Comparison of ENCODE assay signal across 8 cellular contexts in genomic region chr6:160102956-160103824, GRCh38. TPM values are rescaled to one million over a fixed set of nuclear protein-coding genes. Genes with fewer than 3 reads are reported as not detected.
A peak's percentile ranks its signal among the peaks of the same experiment; 100 is the strongest.
DNase-seq lines count a peak whose midpoint lies in the region; ATAC-seq and TF ChIP-seq lines count a peak whose summit lies in the region.

No MANE protein-coding gene starts in this region.

- WGBS in transverse colon (ENCODE audit: low coverage in 1 of 2), 2 donors = 80 to 88% methylated on average over 6 to 14 of the region's 14 CpGs

- DNase-seq in HCT116 (ENCODE audit: low read depth, low spot score) = peak; percentile 46
- peak; percentile 22 for DNase-seq in fibroblast of villous mesenchyme (ENCODE audit: low read depth)
- DNase-seq in transverse colon = peak; percentile 31
- no peak for DNase-seq in epidermal melanocyte (ENCODE audit: insufficient read length, low spot score)

- H3K4me3 ChIP-seq in DOHH2 (ENCODE audit: low read length) = no peak overlapping the region
- no peak overlapping the region for H3K4me3 ChIP-seq in HCT116 (replicated peaks in 1 of 2; ENCODE audit: low read depth in 1 of 2, low read length in 2 of 2)
- H3K4me3 ChIP-seq in fibroblast of villous mesenchyme (ENCODE audit: low read depth, low read length) = no peak overlapping the region
- no peak overlapping the region for H3K4me3 ChIP-seq in transverse colon

- in situ Hi-C loops in transverse colon (cut with MboI; ENCODE audit: low pct_ligation_motif_present in 1 of 4, low pct_unique_long_range_greater_than_20kb in 1 of 4, low sequenced_read_pairs in 3 of 4) = no loop called here

- H3K9ac ChIP-seq in HCT116 (ENCODE audit: low read length) = no peak overlapping the region

- H3K4me1 ChIP-seq in DOHH2 (ENCODE audit: control insufficient read depth, low read length) = no peaks in the 10 kb centered on the region
- H3K4me1 ChIP-seq in HCT116 (ENCODE audit: control insufficient read depth in 1 of 2, insufficient read depth in 2 of 2, low read length in 2 of 2) = no peaks in the 10 kb centered on the region
- H3K4me1 ChIP-seq in transverse colon = peaks cover 0 to 11% (median 0%) of the 10 kb centered on the region in 4 donors

- H3F3A ChIP-seq in DOHH2 (ENCODE audit: control insufficient read depth, insufficient read depth) = no peaks in the 10 kb centered on the region

- CTCF ChIA-PET in HCT116 (lab: Charles Lee) = interaction anchor here (1.0 kb wide), 1 partner anchor 240 kb away, joined by 6 read pairs; no protein-coding TSS in a partner anchor

- ATAC-seq in HCT116 = peak; percentile 86
- ATAC-seq in SK-N-SH treated with all-trans-retinoic acid at 6 μM for 48 hours = peak; percentile 83
- ATAC-seq in HG03439 (IDR thresholded peaks at IDR 0.05; ENCODE audit: unreplicated experiment) = no peak
- ATAC-seq in HG03460 (IDR thresholded peaks at IDR 0.05; ENCODE audit: unreplicated experiment) = no peak

- H3K9me3 ChIP-seq in DOHH2 (ENCODE audit: control insufficient read depth, insufficient read depth, low read length) (no peaks in the 10 kb centered on the region), HCT116 (ENCODE audit: control insufficient read depth in 1 of 2, insufficient read depth in 1 of 2, low read depth in 1 of 2, low read length in 2 of 2) (no peaks in the 10 kb centered on the region), transverse colon (no peaks in the 10 kb centered on the region)

- POLR2A ChIA-PET in HCT116 (lab: Charles Lee) = no interaction called here

- no peak for TF ChIP-seq EP300 in transverse colon (IDR thresholded peaks at IDR 0.05; ENCODE audit: low read depth)

- no peak overlapping the region for H3K27ac ChIP-seq in DOHH2 (ENCODE audit: low read depth, low read length)
- no peak overlapping the region for H3K27ac ChIP-seq in HCT116 (ENCODE audit: low read depth, low read length)
- H3K27ac ChIP-seq in transverse colon = no peak overlapping the region

- intact Hi-C loops in HCT116 (cut with micrococcal nuclease) = loop anchor here (1.0 kb wide), 2 partner anchors 240 to 412 kb away; no protein-coding TSS in a partner anchor
- intact Hi-C loops in transverse colon (cut with DNase I; ENCODE audit: low total_unique reads) = no loop called here

- H3K79me2 ChIP-seq in DOHH2 (ENCODE audit: control insufficient read depth, low read length) (no peaks in the 10 kb centered on the region), HCT116 (ENCODE audit: insufficient read depth, low read length) (no peaks in the 10 kb centered on the region)

- H3K4me2 ChIP-seq in DOHH2 (ENCODE audit: low read length) (no peak overlapping the region), HCT116 (ENCODE audit: low read length) (no peak overlapping the region)

- H2AFZ ChIP-seq in HCT116 (ENCODE audit: low read depth, low read length, poor library complexity, severe bottlenecking) = no peak overlapping the region

- RAD21 ChIA-PET in HCT116 (lab: Charles Lee; ENCODE audit: low non-redundant PET in 1 of 2, low total read pairs in 2 of 2, uncharacterized antibody in 2 of 2, unreplicated experiment in 2 of 2) = no interaction called here

- peak; percentile 49 for TF ChIP-seq RAD21 in HCT116 (IDR thresholded peaks at IDR 0.05; ENCODE audit: low read depth)

- no peaks in the 10 kb centered on the region for H3K27me3 ChIP-seq in DOHH2 (ENCODE audit: control insufficient read depth, low read length)
- no peaks in the 10 kb centered on the region for H3K27me3 ChIP-seq in HCT116 (ENCODE audit: insufficient read depth, low read length)
- H3K27me3 ChIP-seq in transverse colon = no peaks in the 10 kb centered on the region

- TF ChIP-seq CTCF in DOHH2 (IDR thresholded peaks at IDR 0.05; ENCODE audit: low read depth, low read length, poor library complexity, severe bottlenecking) (peak; percentile 51), HCT116 (IDR thresholded peaks at IDR 0.05 in 2 of 3, conservative IDR thresholded peaks at IDR 0.05 in 1 of 3; ENCODE audit: borderline replicate concordance in 1 of 3, insufficient read depth in 1 of 3, low read depth in 2 of 3, low read length in 2 of 3) (peak; percentile 33 to 62 (median 60); a peak in 5 of 6 replicates), fibroblast of villous mesenchyme (IDR thresholded peaks at IDR 0.05; ENCODE audit: insufficient read depth, low read depth, low read length) (peak; percentile 38), transverse colon (IDR thresholded peaks at IDR 0.05) (peak; percentile 15 to 38 (median 27))

- TF ChIP-seq POLR2A in HCT116 (IDR thresholded peaks at IDR 0.05; ENCODE audit: borderline replicate concordance, extremely low read depth, insufficient read depth, insufficient read length) (no peak), transverse colon (IDR thresholded peaks at IDR 0.05) (no peak)

- H3K36me3 ChIP-seq in DOHH2 (ENCODE audit: control insufficient read depth, low read length) (peaks cover 15% of the 10 kb centered on the region), HCT116 (ENCODE audit: control insufficient read depth in 1 of 2, insufficient read depth in 2 of 2, low read length in 2 of 2) (peaks cover 0 to 15% of the 10 kb centered on the region in 2 experiments; a peak in 2 of 4 replicates), transverse colon (peaks cover 0 to 29% (median 13%) of the 10 kb centered on the region in 4 donors)

- H4K20me1 ChIP-seq in DOHH2 (ENCODE audit: control insufficient read depth, insufficient read depth, low read depth, low read length) (no peaks in the 10 kb centered on the region), HCT116 (ENCODE audit: insufficient read depth) (no peaks in the 10 kb centered on the region)

- H3K9me2 ChIP-seq in DOHH2 (replicated peaks; ENCODE audit: control insufficient read depth, low read length) = no peaks in the 10 kb centered on the region
- no peaks in the 10 kb centered on the region for H3K9me2 ChIP-seq in HCT116 (ENCODE audit: insufficient read depth)

- BruUV-seq in HCT116 (replicated peaks; lab: Mats Ljungman, UMichigan) = no TSS peak

TF ChIP-seq in HCT116, 20 proteins besides CTCF, POLR2A, EP300 and RAD21:
- TF ChIP-seq SP1 (IDR thresholded peaks at IDR 0.05; ENCODE audit: low read depth) (no peak), ZFX (IDR thresholded peaks at IDR 0.05) (no peak), POLR2AphosphoS5 (IDR thresholded peaks at IDR 0.05; ENCODE audit: low read depth, low read length) (no peak), ZBTB33 (IDR thresholded peaks at IDR 0.05; ENCODE audit: extremely low read depth, insufficient replicate concordance, low read length) (no peak), MAX (IDR thresholded peaks at IDR 0.05) (no peak)
TF ChIP-seq in HCT116: peak in this region for 0.

TF ChIP-seq in SK-N-SH treated with all-trans-retinoic acid at 6 μM for 48 hours, 23 proteins besides CTCF, POLR2A, EP300 and RAD21 (continues in another document):
- TF ChIP-seq ARNTL (CRISPR knock-in tag; IDR thresholded peaks at IDR 0.05; ENCODE audit: borderline replicate concordance, low read depth) (no peak), TCF4 (CRISPR knock-in tag; IDR thresholded peaks at IDR 0.05; ENCODE audit: borderline replicate concordance) (no peak), GLIS3 (CRISPR knock-in tag; IDR thresholded peaks at IDR 0.05) (no peak), TOX (CRISPR knock-in tag; IDR thresholded peaks at IDR 0.05; ENCODE audit: borderline replicate concordance) (no peak), BACH2 (CRISPR knock-in tag; IDR thresholded peaks at IDR 0.05; ENCODE audit: borderline replicate concordance) (no peak), OSR1 (CRISPR knock-in tag; IDR thresholded peaks at IDR 0.05) (no peak), TSHZ2 (CRISPR knock-in tag; IDR thresholded peaks at IDR 0.05) (no peak), POU6F1 (CRISPR knock-in tag; IDR thresholded peaks at IDR 0.05; ENCODE audit: borderline replicate concordance, low read depth) (no peak), ISL1 (CRISPR knock-in tag; IDR thresholded peaks at IDR 0.05) (no peak), ZNF8 (CRISPR knock-in tag; IDR thresholded peaks at IDR 0.05) (no peak), ZFP30 (CRISPR knock-in tag; IDR thresholded peaks at IDR 0.05) (no peak), ZFP3 (CRISPR knock-in tag; IDR thresholded peaks at IDR 0.05) (no peak)

RNA-seq across cellular contexts. Expression of gene SLC22A1, which starts 18.4 kb away (rescaled TPM):
- total RNA-seq in HCT116 (2021; ENCODE audit: unreplicated experiment) = 0.86 TPM
- 0.05 TPM in 1 of 2 replicates, not detected in the other for polyA plus RNA-seq in HCT116 (2012)
- 0.32 and 0.86 TPM in 2 replicates for total RNA-seq in fibroblast of villous mesenchyme
- 1 to 10 TPM in 1 of 4 donors, under 1 TPM in 2, not detected in 1; 0.40 to 1.7 (median 0.55) TPM for total RNA-seq in transverse colon

Comparison
In these comparisons a context has a peak if more than half of its experiments do, and no peak if none do; other contexts are left out.
1. ATAC-seq: peak in HCT116 (single experiment) and SK-N-SH treated with all-trans-retinoic acid at 6 μM for 48 hours (single experiment); none in HG03439 (single experiment) and HG03460 (single experiment).
2. Peak in every context shown above with its lines, with median percentiles within 50 percentile points of each other: CTCF ChIP-seq.